In genomic region chr19:19226663-19227062, GRCh38 we compare ENCODE assay signal across 1 cellular context.
TF ChIP-seq lines count a peak whose summit lies in the region.

No MANE protein-coding gene starts in this region.

TF ChIP-seq in H1, 55 proteins besides CTCF, POLR2A, EP300 and RAD21:
- TF ChIP-seq CBX8 (IDR thresholded peaks at IDR 0.05; ENCODE audit: borderline replicate concordance, low read depth, low read length) (no peak), RFX5 (IDR thresholded peaks at IDR 0.05; ENCODE audit: borderline replicate concordance, low read depth, low read length) (no peak), JUND (IDR thresholded peaks at IDR 0.05; ENCODE audit: low read length) (no peak), SUZ12 (IDR thresholded peaks at IDR 0.05; ENCODE audit: low read length) (no peak), NRF1 (IDR thresholded peaks at IDR 0.05; ENCODE audit: low read depth, low read length) (no peak), YY1 (IDR thresholded peaks at IDR 0.05; ENCODE audit: low read depth, low read length) (no peak), ATF3 (IDR thresholded peaks at IDR 0.05; ENCODE audit: insufficient read depth, low read depth, low read length) (no peak), RXRA (IDR thresholded peaks at IDR 0.05; ENCODE audit: insufficient read depth, low read depth, low read length) (no peak), MAFK (IDR thresholded peaks at IDR 0.05; ENCODE audit: low read depth, low read length) (no peak), SIN3A (conservative IDR thresholded peaks at IDR 0.05 in 1 of 2, IDR thresholded peaks at IDR 0.05 in 1 of 2; ENCODE audit: low read depth in 1 of 2, low read length in 2 of 2) (no peak), CHD7 (IDR thresholded peaks at IDR 0.05; ENCODE audit: insufficient replicate concordance, low read length) (no peak), JUN (IDR thresholded peaks at IDR 0.05; ENCODE audit: low read depth, low read length) (no peak), SIX5 (IDR thresholded peaks at IDR 0.05; ENCODE audit: low read depth, low read length) (no peak), E2F6 (IDR thresholded peaks at IDR 0.05) (no peak), CEBPB (IDR thresholded peaks at IDR 0.05; ENCODE audit: low read depth, low read length) (no peak), SP2 (IDR thresholded peaks at IDR 0.05; ENCODE audit: low read length) (no peak), KDM4A (IDR thresholded peaks at IDR 0.05; ENCODE audit: low read depth, low read length, severe bottlenecking) (no peak), RNF2 (IDR thresholded peaks at IDR 0.05; ENCODE audit: borderline replicate concordance, low read depth, low read length, missing control alignments, poor library complexity, severe bottlenecking) (no peak), EGR1 (IDR thresholded peaks at IDR 0.05; ENCODE audit: borderline replicate concordance, low read depth, low read length) (no peak)
